In genomic region chr20:63046841-63047240, GRCh38 we compare ENCODE assay signal across 36 cellular contexts. TPM values are rescaled to one million over a fixed set of nuclear protein-coding genes. Genes with fewer than 3 reads are reported as not detected.
"Had no signal": no experiment of that assay in that cellular context is flagged by ENCODE, and none has a peak within 500 bp of the region (broad histone marks: within the 10 kb centered on the region; RNA-seq: fewer than 3 reads in every experiment).

No MANE protein-coding gene starts in this region.

- FAIRE-seq: TTC549 had no signal

- H3K4me1 ChIP-seq: adrenal gland, ascending aorta had no signal

- H3K4me3 ChIP-seq: adrenal gland, ascending aorta, cardiac muscle cell had no signal

- H3K27ac ChIP-seq: adrenal gland, ascending aorta, cardiac muscle cell, VCaP had no signal

- H3K27me3 ChIP-seq: ascending aorta had no signal

- DNase-seq: activated B cell treated with CpG ODN at 0.5 μM for 24 hours; activated CD4-positive, alpha-beta memory T cell treated with anti-CD3 and anti-CD28 coated beads for 36 hours; activated CD4-positive, alpha-beta T cell treated with anti-CD3 and anti-CD28 coated beads for 4 hours; activated CD4-positive, alpha-beta T cell treated with anti-CD3 and anti-CD28 coated beads, Interleukin-2, amount 10 ng/mL, durations not matched to agents 24 days and 14 days; activated CD4-positive, alpha-beta T cell treated with anti-CD3 and anti-CD28 coated beads, Interleukin-2, amount 50 U/mL, for 1 hour; activated CD4-positive, alpha-beta T cell treated with anti-CD3 and anti-CD28 coated beads, Interleukin-2, amount 50 U/mL, for 4 hours; activated CD4-positive, CD25-positive, alpha-beta regulatory T cell treated with anti-CD3 and anti-CD28 coated beads, Interleukin-2, amount 50 U/mL, for 72 hours; activated CD8-positive, alpha-beta memory T cell treated with anti-CD3 and anti-CD28 coated beads, Interleukin-2, amount 50 U/mL, for 4 hours; activated CD8-positive, alpha-beta T cell treated with anti-CD3 and anti-CD28 coated beads for 36 hours; activated effector memory CD4-positive, alpha-beta T cell treated with anti-CD3 and anti-CD28 coated beads, Interleukin-2, amount 50 U/mL, for 16 hours; activated gamma-delta T cell treated with Interleukin-2 at 50 U/mL for 16 hours; activated naive CD4-positive, alpha-beta T cell; activated naive CD4-positive, alpha-beta T cell treated with anti-CD3 and anti-CD28 coated beads for 36 hours; activated naive CD4-positive, alpha-beta T cell treated with anti-CD3 and anti-CD28 coated beads, Interleukin-2, amount 50 U/mL, for 16 hours; activated naive CD8-positive, alpha-beta T cell treated with anti-CD3 and anti-CD28 coated beads for 36 hours; activated T-cell treated with anti-CD3 and anti-CD28 coated beads for 4 hours; activated T-cell treated with anti-CD3 and anti-CD28 coated beads, Interleukin-2, amount 50 U/mL, for 1 hour; activated T-cell treated with anti-CD3 and anti-CD28 coated beads, Interleukin-2, amount 50 U/mL, for 4 hours; activated T-cell treated with anti-CD3 and anti-CD28 coated beads, Interleukin-2, amount 50 U/mL, for 72 hours; adrenal gland; amniotic stem cell; caudate nucleus; cerebellar nuclear complex; T-helper 1 cell; T-helper 2 cell; T-helper 9 cell had no signal

- H3K9me3 ChIP-seq: adrenal gland, ascending aorta had no signal

- H3K36me3 ChIP-seq: adrenal gland, ascending aorta, cardiac muscle cell had no signal

- ATAC-seq: activated CD8-positive, alpha-beta T cell treated with anti-CD3 and anti-CD28 coated beads for 36 hours; activated naive CD4-positive, alpha-beta T cell treated with anti-CD3 and anti-CD28 coated beads, Interleukin-2, amount 50 U/mL, for 72 hours; activated T-cell treated with anti-CD3 and anti-CD28 coated beads, Interleukin-2, amount 50 U/mL, for 4 hours; activated T-cell treated with anti-CD3 and anti-CD28 coated beads, Interleukin-2, amount 50 U/mL, for 72 hours; activated T-helper 17 cell treated with anti-CD3 and anti-CD28 coated beads, Interleukin-2, amount 50 U/mL, for 72 hours had no signal

RNA-seq across cellular contexts. Expression of gene BHLHE23, which starts 40.1 kb away (rescaled TPM):
- total RNA-seq: activated B cell treated with CpG ODN at 0.5 μM for 24 hours; activated CD4-positive, alpha-beta memory T cell treated with anti-CD3 and anti-CD28 coated beads for 36 hours; activated CD4-positive, alpha-beta T cell treated with anti-CD3 and anti-CD28 coated beads, Interleukin-2, amount 10 ng/mL, durations not matched to agents 24 days and 14 days; activated CD8-positive, alpha-beta memory T cell treated with anti-CD3 and anti-CD28 coated beads for 36 hours; activated CD8-positive, alpha-beta T cell treated with anti-CD3 and anti-CD28 coated beads for 36 hours; activated naive CD4-positive, alpha-beta T cell treated with anti-CD3 and anti-CD28 coated beads for 36 hours; activated naive CD4-positive, alpha-beta T cell treated with anti-CD3 and anti-CD28 coated beads, Interleukin-2, amount 50 U/mL, for 72 hours; activated naive CD8-positive, alpha-beta T cell treated with anti-CD3 and anti-CD28 coated beads for 36 hours; activated T-cell treated with anti-CD3 and anti-CD28 coated beads, Interleukin-2, amount 50 U/mL, for 4 hours; activated T-cell treated with anti-CD3 and anti-CD28 coated beads, Interleukin-2, amount 50 U/mL, for 72 hours; activated T-helper 1 cell treated with anti-CD3 and anti-CD28 coated beads, Interleukin-12 subunit alpha, Interleukin-12 subunit beta, Interleukin-2, Interleukin-4 antibody, amounts not matched to agents 30 ng/mL and 10 ng/mL and 1 ng/mL, durations not matched to agents 14 hours and 24 hours and 36 hours; activated T-helper 17 cell treated with anti-CD3 and anti-CD28 coated beads, Interleukin-2, amount 50 U/mL, for 72 hours; adrenal gland; ascending aorta; bronchial epithelial cell; cardiac muscle cell; chondrocyte had no signal
- polyA plus RNA-seq: adrenal gland, cardiac muscle cell had no signal
